ENCODE assay signal across 8 cellular contexts in the genomic region with DNA sequence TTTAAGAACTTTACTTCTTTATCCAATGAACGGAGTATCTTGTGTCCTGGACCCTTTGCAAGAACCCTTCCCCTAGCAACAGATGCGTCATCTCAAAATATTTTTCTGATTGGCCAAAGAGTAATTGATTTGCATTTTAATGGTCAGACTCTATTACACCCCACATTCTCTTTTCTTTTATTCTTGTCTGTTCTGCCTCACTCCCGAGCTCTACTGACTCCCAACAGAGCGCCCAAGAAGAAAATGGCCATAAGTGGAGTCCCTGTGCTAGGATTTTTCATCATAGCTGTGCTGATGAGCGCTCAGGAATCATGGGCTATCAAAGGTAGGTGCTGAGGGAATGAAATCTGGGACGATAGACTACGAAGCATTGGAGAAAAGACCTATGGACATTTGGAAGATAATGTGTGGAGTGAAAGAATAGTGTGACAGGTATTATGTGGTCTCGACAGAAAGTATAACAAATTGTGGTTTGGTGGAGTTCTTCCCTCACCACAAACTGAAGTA. TPM values are rescaled to one million over a fixed set of nuclear protein-coding genes. Genes with fewer than 3 reads are reported as not detected.
DNase-seq lines count a peak whose midpoint lies in the region; ATAC-seq, FAIRE-seq and TF ChIP-seq lines count a peak whose summit lies in the region.

A gene (plus strand): TSS at position 180 of the 507 bp plus-strand sequence. CDS start 64 bp downstream, at position 244.

- intact Hi-C loops in activated T-helper 2 cell treated with anti-CD3 and anti-CD28 coated beads, Interferon-gamma antibody, Interleukin-2, Interleukin-4, amounts not matched to agents 10 μg/mL and 5 μg/mL and 100 μg/mL, durations not matched to agents 14 hours and 24 hours and 36 hours (cut with micrococcal nuclease), result no loop called here

- H3K4me1 Mint-ChIP-seq in activated T-helper 2 cell treated with anti-CD3 and anti-CD28 coated beads, Interferon-gamma antibody, Interleukin-2, Interleukin-4, amounts not matched to agents 10 μg/mL and 5 μg/mL and 100 μg/mL, durations not matched to agents 14 hours and 24 hours and 36 hours (ENCODE audit: low read depth), result peaks cover 26% of the 10 kb centered on the region
- H3K4me1 Mint-ChIP-seq in chondrocyte (ENCODE audit: low read depth), result no peaks in the 10 kb centered on the region

- TF ChIP-seq CTCF in A549 (IDR thresholded peaks at IDR 0.05), result no peak
- TF ChIP-seq CTCF in chondrocyte (IDR thresholded peaks at IDR 0.05), result no peak

- H3K36me3 Mint-ChIP-seq in activated T-helper 2 cell treated with anti-CD3 and anti-CD28 coated beads, Interferon-gamma antibody, Interleukin-2, Interleukin-4, amounts not matched to agents 10 μg/mL and 5 μg/mL and 100 μg/mL, durations not matched to agents 14 hours and 24 hours and 36 hours (ENCODE audit: low read depth), result peaks cover 16% of the 10 kb centered on the region
- H3K36me3 Mint-ChIP-seq in chondrocyte (ENCODE audit: low read depth), result no peaks in the 10 kb centered on the region

- no peak for TF ChIP-seq RAD21 in A549 (conservative IDR thresholded peaks at IDR 0.05 in 1 of 2, IDR thresholded peaks at IDR 0.05 in 1 of 2)

- H3K4me3 ChIP-seq in A549, result no peak within 1 kb of the TSS

- H3K27me3 Mint-ChIP-seq in activated T-helper 2 cell treated with anti-CD3 and anti-CD28 coated beads, Interferon-gamma antibody, Interleukin-2, Interleukin-4, amounts not matched to agents 10 μg/mL and 5 μg/mL and 100 μg/mL, durations not matched to agents 14 hours and 24 hours and 36 hours (ENCODE audit: low read depth), result peaks cover 12% of the 10 kb centered on the region
- H3K27me3 Mint-ChIP-seq in chondrocyte (ENCODE audit: low read depth), result peaks cover 12% of the 10 kb centered on the region

- CTCF ChIA-PET in A549 (lab: Yijun Ruan, JAX), result interaction anchor here (1.3 kb wide), 1 partner anchor 26 kb away, joined by 4 read pairs; no protein-coding TSS in a partner anchor

- WGBS in A549 (ENCODE audit: missing lambda C conversion rate), result 14% methylated on average over 8 of the region's 8 CpGs

- no peak within 1 kb of the TSS for H3K4me2 ChIP-seq in A549

- TF ChIP-seq EP300 in A549 (IDR thresholded peaks at IDR 0.05), result no peak

- peak within 1 kb of the TSS; percentile 64 for H3K27ac Mint-ChIP-seq in activated T-helper 2 cell treated with anti-CD3 and anti-CD28 coated beads, Interferon-gamma antibody, Interleukin-2, Interleukin-4, amounts not matched to agents 10 μg/mL and 5 μg/mL and 100 μg/mL, durations not matched to agents 14 hours and 24 hours and 36 hours
- no peak within 1 kb of the TSS for H3K27ac Mint-ChIP-seq in chondrocyte (ENCODE audit: unreplicated experiment)

- H3K9me3 ChIP-seq in A549, result no peaks in the 10 kb centered on the region

- TF ChIP-seq POLR2A in A549 (IDR thresholded peaks at IDR 0.05; ENCODE audit: low read length) (no peak), GM12891 (IDR thresholded peaks at IDR 0.05; ENCODE audit: low read depth, low read length) (peak; percentile 99)

- FAIRE-seq in A549 (lab: Jason Lieb, UNC) (no peak), GM12891 (lab: Jason Lieb, UNC) (peak; percentile 92)

- POLR2A ChIA-PET in A549 (lab: Yijun Ruan, JAX), result no interaction called here

- H3K9me3 Mint-ChIP-seq in activated T-helper 2 cell treated with anti-CD3 and anti-CD28 coated beads, Interferon-gamma antibody, Interleukin-2, Interleukin-4, amounts not matched to agents 10 μg/mL and 5 μg/mL and 100 μg/mL, durations not matched to agents 14 hours and 24 hours and 36 hours, result no peaks in the 10 kb centered on the region
- H3K9me3 Mint-ChIP-seq in chondrocyte (ENCODE audit: low read depth), result no peaks in the 10 kb centered on the region

- H3K4me3 Mint-ChIP-seq in activated T-helper 2 cell treated with anti-CD3 and anti-CD28 coated beads, Interferon-gamma antibody, Interleukin-2, Interleukin-4, amounts not matched to agents 10 μg/mL and 5 μg/mL and 100 μg/mL, durations not matched to agents 14 hours and 24 hours and 36 hours (ENCODE audit: low read depth), result peak within 1 kb of the TSS; percentile 82
- no peak within 1 kb of the TSS for H3K4me3 Mint-ChIP-seq in chondrocyte (ENCODE audit: unreplicated experiment)

- DNase-seq in A549 (ENCODE audit: low read depth in 1 of 2, low spot score in 1 of 2), result peak in 1 of 2 experiments; percentile 35
- no peak for DNase-seq in GM12891 (ENCODE audit: insufficient read length, low spot score)
- DNase-seq in NCI-H2196 (lab: John Stamatoyannopoulos, UW; ENCODE audit: unreplicated experiment), result peak; percentile 46
- peak; percentile 39 for DNase-seq in activated T-helper 2 cell treated with anti-CD3 and anti-CD28 coated beads, Interferon-gamma antibody, Interleukin-2, Interleukin-4, amounts not matched to agents 10 μg/mL and 5 μg/mL and 100 μg/mL, durations not matched to agents 14 hours and 24 hours and 36 hours (ENCODE audit: low spot score)
- peak; percentile 67 for DNase-seq in globus pallidus (ENCODE audit: low spot score)
- DNase-seq in pons (ENCODE audit: low spot score), result peak; percentile 92
- DNase-seq in chondrocyte (ENCODE audit: low spot score), result no peak

- H3K4me1 ChIP-seq in A549, result no peaks in the 10 kb centered on the region

- peak; percentile 56 to 76; a peak in 4 of 6 replicates for ATAC-seq in A549
- ATAC-seq in HG02642 (IDR thresholded peaks at IDR 0.05; ENCODE audit: poor library complexity, unreplicated experiment), result peak; percentile 77

- H3K27ac ChIP-seq in A549, result no peak within 1 kb of the TSS

TF ChIP-seq in A549, 52 proteins besides CTCF, POLR2A, EP300 and RAD21:
- TF ChIP-seq ZFP36 (IDR thresholded peaks at IDR 0.05; ENCODE audit: borderline replicate concordance, partially characterized antibody), result no peak
- TF ChIP-seq RFX5 (IDR thresholded peaks at IDR 0.05), result peak; percentile 99

TF ChIP-seq in GM12891, 5 proteins besides CTCF, POLR2A, EP300 and RAD21:
- TF ChIP-seq SPI1 (IDR thresholded peaks at IDR 0.05; ENCODE audit: low read depth, low read length) (peak; percentile 19; the same call in 1 of the 2 replicates), POU2F2 (IDR thresholded peaks at IDR 0.05; ENCODE audit: low read depth, low read length) (peak; percentile 90), PAX5 (IDR thresholded peaks at IDR 0.05; ENCODE audit: insufficient read depth, low read length, severe bottlenecking) (no peak), TAF1 (IDR thresholded peaks at IDR 0.05; ENCODE audit: low read depth, low read length) (peak; percentile 99), POLR2AphosphoS5 (IDR thresholded peaks at IDR 0.05; ENCODE audit: low read depth, low read length) (peak; percentile 99)

RNA-seq across cellular contexts. Expression of the gene that starts here (rescaled TPM):
- polyA plus RNA-seq in A549 (2011; rRNA removed) (not detected in 2 replicates), A549 (2017; fragmentation: RNase III; extraction: RNeasy Plus Mini Kit Qiagen cat#74134 plus additional on column Dnase treatment) (not detected in 3 replicates)
- polyA plus RNA-seq in A549 (2012; cell fraction: cytosol; rRNA removed), result not detected in 2 replicates
- polyA plus RNA-seq in A549 (2012; cell fraction: nucleus; rRNA removed), result not detected in 2 replicates
- polyA minus RNA-seq in A549 (2011; rRNA and poly(A)+ RNA removed), result not detected in 2 replicates
- 4,672 TPM for polyA plus RNA-seq in GM12891 (2012; ENCODE audit: low read depth, missing spikeins)
- 20.8 and 23.7 TPM in 2 replicates for total RNA-seq in activated T-helper 2 cell treated with anti-CD3 and anti-CD28 coated beads, Interferon-gamma antibody, Interleukin-2, Interleukin-4, amounts not matched to agents 10 μg/mL and 5 μg/mL and 100 μg/mL, durations not matched to agents 14 hours and 24 hours and 36 hours
- not detected in 3 replicates for total RNA-seq in chondrocyte

Comparison
In these comparisons a context has a peak if more than half of its experiments do, and no peak if none do; other contexts are left out.
1. RNA of the gene that starts here (total RNA-seq): 20.8 to 23.7 TPM in activated T-helper 2 cell treated with anti-CD3 and anti-CD28 coated beads, Interferon-gamma antibody, Interleukin-2, Interleukin-4, amounts not matched to agents 10 μg/mL and 5 μg/mL and 100 μg/mL, durations not matched to agents 14 hours and 24 hours and 36 hours; not detected in chondrocyte; every median in the first group is over 10 times any median in the second.
2. Peak in ATAC-seq in A549; RNA of the gene not detected or under 1 TPM.
3. DNase-seq: peak in NCI-H2196 (single experiment), activated T-helper 2 cell treated with anti-CD3 and anti-CD28 coated beads, Interferon-gamma antibody, Interleukin-2, Interleukin-4, amounts not matched to agents 10 μg/mL and 5 μg/mL and 100 μg/mL, durations not matched to agents 14 hours and 24 hours and 36 hours (single experiment), globus pallidus (single experiment) and pons (single experiment); none in GM12891 (single experiment) and chondrocyte (single experiment).